Comparison of ENCODE assay signal across 8 cellular contexts in genomic region chr5:139197710-139198669, GRCh38. TPM values are rescaled to one million over a fixed set of nuclear protein-coding genes. Genes with fewer than 3 reads are reported as not detected.
DNase-seq lines count a peak whose midpoint lies in the region; ATAC-seq and TF ChIP-seq lines count a peak whose summit lies in the region.

SIL1 (minus strand) TSS chr5:139198368; CDS start chr5:139127843, 70,525 bp downstream.

- TF ChIP-seq CTCF in GM12875 (IDR thresholded peaks at IDR 0.05; ENCODE audit: borderline replicate concordance, insufficient read depth, low read depth, low read length) (no peak), ovary (IDR thresholded peaks at IDR 0.05) (peak in 1 of 3 donors; percentile 16)

- no peaks in the 10 kb centered on the region for H3K4me1 ChIP-seq in ovary (ENCODE audit: insufficient read depth)
- H3K4me1 ChIP-seq in thymus (ENCODE audit: control insufficient read depth, insufficient read depth, low read length), result no peaks in the 10 kb centered on the region

- peak; percentile 88 for TF ChIP-seq POLR2A in ovary (IDR thresholded peaks at IDR 0.05)

- intact Hi-C loops in Right ventricle myocardium inferior (cut with DNase I) (loop anchor here (5.0 kb wide), 3 partner anchors 56 to 76 kb away; no protein-coding TSS in a partner anchor), ovary (cut with DNase I) (loop anchor here in 1 of 4 donors (10.0 kb wide), 1 partner anchor 63 kb away; no protein-coding TSS in a partner anchor)

- DNase-seq in NCI-H1417 treated with DMSO at 0.1 percent for 48 hours (lab: John Stamatoyannopoulos, UW) (peak; percentile 19), SW 1271 (lab: John Stamatoyannopoulos, UW) (peak; percentile 88 to 95), Right ventricle myocardium inferior (ENCODE audit: missing footprints) (peak; percentile 99), ovary (peak; percentile 97 to 99 (median 98))
- peak; percentile 95 for DNase-seq in activated naive CD8-positive, alpha-beta T cell treated with anti-CD3 and anti-CD28 coated beads, Interleukin-2, amount 50 U/mL, for 16 hours (ENCODE audit: low read depth, low spot score)

- no peaks in the 10 kb centered on the region for H3K27me3 ChIP-seq in ovary
- no peaks in the 10 kb centered on the region for H3K27me3 ChIP-seq in thymus (ENCODE audit: control insufficient read depth, insufficient read depth)

- H3K4me3 ChIP-seq in GM12875 (ENCODE audit: low read depth, low read length), result peak within 1 kb of the TSS; percentile 81
- H3K4me3 ChIP-seq in ovary, result peak within 1 kb of the TSS; percentile 54
- H3K4me3 ChIP-seq in thymus (ENCODE audit: low read length), result peak within 1 kb of the TSS; percentile 61

- 0 to 1% (median 1%) methylated on average over 30 to 61 of the region's 61 CpGs for WGBS in ovary, 3 donors
- WGBS in thymus, result 4% methylated on average over 61 of the region's 61 CpGs

- H3K9me3 ChIP-seq in ovary (no peaks in the 10 kb centered on the region), thymus (ENCODE audit: control insufficient read depth) (no peaks in the 10 kb centered on the region)

- peak; percentile 96 for ATAC-seq in HG02763 (IDR thresholded peaks at IDR 0.05; ENCODE audit: unreplicated experiment)
- ATAC-seq in Right ventricle myocardium inferior, result peak; percentile 99

- H3K36me3 ChIP-seq in ovary (no peaks in the 10 kb centered on the region), thymus (ENCODE audit: control insufficient read depth, insufficient read depth) (no peaks in the 10 kb centered on the region)

- H3K27ac ChIP-seq in ovary (peak within 1 kb of the TSS; percentile 90 to 96), thymus (ENCODE audit: low read depth) (peak within 1 kb of the TSS; percentile 69)

- no peak for TF ChIP-seq EP300 in ovary (IDR thresholded peaks at IDR 0.05)

RNA-seq across cellular contexts. Expression of gene SIL1, which starts in this region (rescaled TPM):
- total RNA-seq in Right ventricle myocardium inferior, result 46.2 TPM
- total RNA-seq in ovary, result 10 to 100 TPM; 15.7 to 45.2 (median 34.9) TPM
- polyA plus RNA-seq in ovary, result 10 to 100 TPM; 29.5 to 93.0 TPM
- polyA plus RNA-seq in thymus, result 30.2 TPM

Comparison
In these comparisons a context has a peak if more than half of its experiments do, and no peak if none do; other contexts are left out.
1. Peak in every context shown above with its lines: DNase-seq, ATAC-seq, H3K4me3 ChIP-seq and H3K27ac ChIP-seq.
2. DNase-seq: peak in every context shown above with its lines; median percentile 99 in Right ventricle myocardium inferior; 98 in ovary; 95 in activated naive CD8-positive, alpha-beta T cell treated with anti-CD3 and anti-CD28 coated beads, Interleukin-2, amount 50 U/mL, for 16 hours; 92 in SW 1271; 19 in NCI-H1417 treated with DMSO at 0.1 percent for 48 hours.